ENCODE assay signal across 20 cellular contexts in the genomic region with DNA sequence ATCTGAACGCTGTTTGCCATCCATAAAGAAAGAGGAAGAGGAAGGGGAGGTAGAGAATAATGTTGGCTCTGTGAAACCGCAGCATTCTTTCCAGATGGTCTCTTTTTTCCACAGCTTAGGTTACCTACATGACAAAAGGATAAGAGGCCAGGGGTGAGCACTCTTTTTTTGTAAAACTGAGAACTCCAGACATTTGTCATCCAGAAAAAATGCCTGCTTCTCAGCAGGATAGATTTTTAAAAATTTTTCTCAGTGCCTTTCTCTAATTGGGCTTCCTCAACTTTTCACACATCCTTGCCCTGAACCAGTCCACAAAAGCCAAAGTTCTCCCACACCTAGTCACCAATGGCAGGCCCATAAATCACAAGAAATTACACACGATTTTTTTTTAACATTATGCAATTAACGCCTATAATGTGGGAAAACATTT.
DNase-seq lines count a peak whose midpoint lies in the region; ATAC-seq and TF ChIP-seq lines count a peak whose summit lies in the region.
"Had no signal": no experiment of that assay in that cellular context is flagged by ENCODE, and none has a peak within 500 bp of the region (broad histone marks: within the 10 kb centered on the region; RNA-seq: fewer than 3 reads in every experiment).

No MANE protein-coding gene starts in this region.

- no peak for ATAC-seq in HG03571 (IDR thresholded peaks at IDR 0.05; ENCODE audit: unreplicated experiment)
- ATAC-seq: K562, Panc1, T-helper 17 cell had no signal

- H3K4me3 ChIP-seq in SJSA1 (peak overlapping the region; percentile 12), iPS-15b (ENCODE audit: low read depth, low read length) (peak overlapping the region; percentile 10), osteoblast (ENCODE audit: insufficient read depth, low read length) (no peak overlapping the region)
- H3K4me3 ChIP-seq: BLaER1 treated with 17β-estradiol and CSF1 and Interleukin-3, amounts not matched to agents 10 nM and 100 nM; K562; upper lobe of left lung had no signal

- TF ChIP-seq CTCF in osteoblast (IDR thresholded peaks at IDR 0.05; ENCODE audit: extremely low read depth, low read depth, low read length): no peak

- H3K9me3 ChIP-seq in SJSA1 (replicated peaks): no peaks in the 10 kb centered on the region
- no peaks in the 10 kb centered on the region for H3K9me3 ChIP-seq in iPS-15b (ENCODE audit: control insufficient read depth, insufficient read depth, low read length)
- no peaks in the 10 kb centered on the region for H3K9me3 ChIP-seq in osteoblast (ENCODE audit: low read depth, low read length)
- H3K9me3 ChIP-seq: BLaER1 treated with 17β-estradiol and CSF1 and Interleukin-3, amounts not matched to agents 10 nM and 100 nM; upper lobe of left lung had no signal

- no peaks in the 10 kb centered on the region for H4K20me1 ChIP-seq in osteoblast (ENCODE audit: insufficient read depth, low read length)
- H4K20me1 ChIP-seq: BLaER1 treated with 17β-estradiol and CSF1 and Interleukin-3, amounts not matched to agents 10 nM and 100 nM had no signal

- H3K4me2 ChIP-seq in osteoblast (ENCODE audit: insufficient read depth, low read length): no peak overlapping the region
- H3K4me2 ChIP-seq: BLaER1 treated with 17β-estradiol and CSF1 and Interleukin-3, amounts not matched to agents 10 nM and 100 nM had no signal

- H3K27ac ChIP-seq in SJSA1 (peak overlapping the region; percentile 68), osteoblast (ENCODE audit: low read depth, low read length) (no peak overlapping the region)
- H3K27ac ChIP-seq: BLaER1 treated with 17β-estradiol and CSF1 and Interleukin-3, amounts not matched to agents 10 nM and 100 nM; upper lobe of left lung had no signal

- H3K4me1 ChIP-seq in SJSA1 (replicated peaks) (peaks cover 20% of the 10 kb centered on the region), iPS-15b (ENCODE audit: control insufficient read depth, insufficient read depth, low read length) (peaks cover 36% of the 10 kb centered on the region), osteoblast (ENCODE audit: insufficient read depth, low read length) (no peaks in the 10 kb centered on the region)
- H3K4me1 ChIP-seq: BLaER1 treated with 17β-estradiol and CSF1 and Interleukin-3, amounts not matched to agents 10 nM and 100 nM; upper lobe of left lung had no signal

- H2AFZ ChIP-seq in osteoblast (ENCODE audit: low read length): peak overlapping the region; percentile 37

- H3K27me3 ChIP-seq in SJSA1 (replicated peaks) (no peaks in the 10 kb centered on the region), iPS-15b (ENCODE audit: control insufficient read depth, insufficient read depth, low read length) (no peaks in the 10 kb centered on the region), osteoblast (ENCODE audit: insufficient read depth, low read length) (no peaks in the 10 kb centered on the region)
- H3K27me3 ChIP-seq: BLaER1 treated with 17β-estradiol and CSF1 and Interleukin-3, amounts not matched to agents 10 nM and 100 nM; upper lobe of left lung had no signal

- no peaks in the 10 kb centered on the region for H3K36me3 ChIP-seq in SJSA1
- H3K36me3 ChIP-seq in iPS-15b (ENCODE audit: control insufficient read depth, insufficient read depth, low read length): no peaks in the 10 kb centered on the region
- H3K36me3 ChIP-seq in osteoblast (ENCODE audit: insufficient read depth, low read length): no peaks in the 10 kb centered on the region
- H3K36me3 ChIP-seq: BLaER1 treated with 17β-estradiol and CSF1 and Interleukin-3, amounts not matched to agents 10 nM and 100 nM; upper lobe of left lung had no signal

- H3K79me2 ChIP-seq in osteoblast (ENCODE audit: insufficient read depth, low read length): no peaks in the 10 kb centered on the region

- H3K9ac ChIP-seq in iPS-15b (ENCODE audit: low read depth, low read length): no peak overlapping the region
- H3K9ac ChIP-seq: BLaER1 treated with 17β-estradiol and CSF1 and Interleukin-3, amounts not matched to agents 10 nM and 100 nM had no signal

- DNase-seq in GM04503 (ENCODE audit: low read depth) (peak; percentile 28), SJSA1 (ENCODE audit: low read depth in 1 of 2, low spot score in 2 of 2) (peak in 1 of 2 experiments; percentile 61), osteoblast (ENCODE audit: insufficient read length, low spot score, missing footprints) (no peak), HuH-7 (ENCODE audit: low spot score) (no peak), D341Med (ENCODE audit: low spot score) (no peak), SHP77 (lab: John Stamatoyannopoulos, UW) (no peak)
- DNase-seq: activated CD4-positive, alpha-beta T cell treated with anti-CD3 and anti-CD28 coated beads for 4 hours; activated naive CD8-positive, alpha-beta T cell treated with anti-CD3 and anti-CD28 coated beads, Interleukin-2, amount 10 ng/mL, durations not matched to agents 7 days and 5 days; DMS79; hippocampal formation; NCI-H1417 treated with DMSO at 0.1 percent for 48 hours; NCI-H510A; stimulated activated CD4-positive, alpha-beta T cell treated with anti-CD3 and anti-CD28 coated beads, Interleukin-1b, Interleukin-23, amount 100 ng/mL, for 48 hours; T-helper 17 cell; upper lobe of left lung had no signal
